ENCODE assay signal across 10 cellular contexts in genomic region chr2:26740890-26741302, GRCh38. TPM values are rescaled to one million over a fixed set of nuclear protein-coding genes. Genes with fewer than 3 reads are reported as not detected.
DNase-seq lines count a peak whose midpoint lies in the region; ATAC-seq and TF ChIP-seq lines count a peak whose summit lies in the region.
"Had no signal": no experiment of that assay in that cellular context is flagged by ENCODE, and none has a peak within 500 bp of the region (broad histone marks: within the 10 kb centered on the region; RNA-seq: fewer than 3 reads in every experiment).

No MANE protein-coding gene starts in this region.

- peaks cover 4% of the 10 kb centered on the region for H3K27me3 Mint-ChIP-seq in chondrocyte (ENCODE audit: low read depth)

- H3K27ac Mint-ChIP-seq in chondrocyte (ENCODE audit: unreplicated experiment): no peak overlapping the region

- H3K4me3 Mint-ChIP-seq in chondrocyte (ENCODE audit: unreplicated experiment): no peak overlapping the region

- no peaks in the 10 kb centered on the region for H3K36me3 Mint-ChIP-seq in chondrocyte (ENCODE audit: low read depth)

- TF ChIP-seq CTCF in chondrocyte (IDR thresholded peaks at IDR 0.05): no peak
- no peak for TF ChIP-seq CTCF in foreskin fibroblast (IDR thresholded peaks at IDR 0.05; ENCODE audit: low read depth, low read length)

- no peaks in the 10 kb centered on the region for H3K4me1 Mint-ChIP-seq in chondrocyte (ENCODE audit: low read depth)

- no peak for ATAC-seq in HG03442 (IDR thresholded peaks at IDR 0.05; ENCODE audit: unreplicated experiment)

- no peak overlapping the region for H3K4me3 ChIP-seq in foreskin fibroblast (ENCODE audit: low read depth in 1 of 2, low read length in 2 of 2)
- H3K4me3 ChIP-seq: PC-9 had no signal

- DNase-seq in activated T-cell treated with anti-CD3 and anti-CD28 coated beads for 24 hours (ENCODE audit: low read depth) (peak; percentile 11), activated T-cell treated with anti-CD3 and anti-CD28 coated beads for 4 hours (no peak), MV-4-11 (lab: John Stamatoyannopoulos, UW) (peak; percentile 44), chondrocyte (ENCODE audit: low spot score) (peak; percentile 68), foreskin fibroblast (no peak), NCI-H1048 (lab: John Stamatoyannopoulos, UW) (no peak)
- peak; percentile 18 for DNase-seq in stimulated activated CD8-positive, alpha-beta memory T cell treated with anti-CD3 and anti-CD28 coated beads, Interleukin-4, amount 100 ng/mL, for 24 hours (ENCODE audit: low read depth)
- DNase-seq: cortex of kidney, PC-9 had no signal

- no peaks in the 10 kb centered on the region for H3K9me3 Mint-ChIP-seq in chondrocyte (ENCODE audit: low read depth)

RNA-seq across cellular contexts. Expression of gene SLC35F6, which starts 23.2 kb away (rescaled TPM):
- 35.5 to 48.4 TPM (median 46.1 TPM) in 3 replicates for total RNA-seq in chondrocyte

RNA-seq across cellular contexts. Expression of gene CENPA, which starts 45.0 kb away (rescaled TPM):
- 2.6 to 6.2 TPM (median 4.6 TPM) in 3 replicates for total RNA-seq in chondrocyte

RNA-seq across cellular contexts. Expression of gene KCNK3, which starts 48.4 kb away (rescaled TPM):
- 0.77 to 2.9 TPM (median 2.8 TPM) in 3 replicates for total RNA-seq in chondrocyte
- total RNA-seq: PC-9 had no signal

Comparison
In these comparisons a context has a peak if more than half of its experiments do, and no peak if none do; other contexts are left out.
1. DNase-seq: peak in activated T-cell treated with anti-CD3 and anti-CD28 coated beads for 24 hours (single experiment), MV-4-11 (single experiment), chondrocyte (single experiment) and stimulated activated CD8-positive, alpha-beta memory T cell treated with anti-CD3 and anti-CD28 coated beads, Interleukin-4, amount 100 ng/mL, for 24 hours (single experiment); none in activated T-cell treated with anti-CD3 and anti-CD28 coated beads for 4 hours (single experiment), foreskin fibroblast (0 of 2) and NCI-H1048 (single experiment).